8 cellular contexts compared by ENCODE assay signal in the genomic region with DNA sequence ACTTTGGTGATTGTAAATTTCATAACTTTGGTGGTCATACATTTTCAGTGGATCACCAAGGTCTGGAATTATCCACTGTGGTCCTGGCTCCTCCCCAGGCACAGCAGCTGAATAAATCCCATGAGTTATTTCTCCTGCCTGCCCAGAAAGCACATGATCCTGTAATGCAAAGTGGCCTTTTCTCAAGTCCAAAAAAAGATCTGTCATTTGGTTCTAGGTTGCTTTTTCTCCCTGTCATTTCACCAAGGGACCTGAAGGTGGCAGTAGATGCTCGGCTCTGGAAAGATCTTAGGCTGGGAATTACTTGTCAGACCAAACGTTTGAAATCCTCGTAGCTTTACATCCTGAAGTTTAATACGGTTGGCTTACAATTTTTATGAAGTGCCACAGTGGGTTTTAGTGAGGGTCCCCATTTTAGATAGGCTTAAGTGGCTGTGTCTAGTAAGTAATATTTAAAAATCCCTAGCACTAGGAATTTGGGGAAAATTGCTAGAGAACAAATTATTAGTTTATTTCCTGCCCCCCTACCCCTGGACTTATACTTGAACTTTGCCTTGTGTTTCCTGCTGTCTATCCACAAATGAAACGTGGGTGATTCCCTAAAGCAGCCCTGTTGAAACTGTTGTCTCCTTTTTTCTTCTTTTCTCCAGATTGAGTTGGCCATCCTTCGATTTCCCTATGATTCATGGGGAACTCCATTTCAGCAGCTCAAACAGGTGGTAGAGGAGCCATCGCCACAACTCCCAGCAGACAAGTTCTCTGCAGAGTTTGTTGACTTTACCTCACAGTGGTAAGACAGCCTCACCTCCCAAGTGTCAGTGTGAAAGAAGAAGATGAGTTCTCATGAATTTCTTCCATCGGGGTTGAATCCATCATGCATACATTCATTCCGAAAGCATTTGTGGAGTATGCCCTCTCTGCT.
DNase-seq lines count a peak whose midpoint lies in the region; ATAC-seq and TF ChIP-seq lines count a peak whose summit lies in the region.

No MANE protein-coding gene starts in this region.

- no peaks in the 10 kb centered on the region for H3K4me1 ChIP-seq in colonic mucosa
- H3K4me1 ChIP-seq in liver (ENCODE audit: control insufficient read depth in 4 of 4, insufficient read depth in 4 of 4, low read length in 3 of 4), result no peaks in the 10 kb centered on the region
- H3K4me1 ChIP-seq in uterus, result no peaks in the 10 kb centered on the region

- no peaks in the 10 kb centered on the region for H3K9me3 Mint-ChIP-seq in activated CD4-positive, alpha-beta T cell treated with anti-CD3 and anti-CD28 coated beads for 36 hours (ENCODE audit: low read depth)

- H3K27me3 ChIP-seq in colonic mucosa, result no peaks in the 10 kb centered on the region
- no peaks in the 10 kb centered on the region for H3K27me3 ChIP-seq in liver (ENCODE audit: control insufficient read depth in 4 of 4, insufficient read depth in 4 of 4, low read length in 3 of 4)
- H3K27me3 ChIP-seq in uterus, result no peaks in the 10 kb centered on the region

- peaks cover 24% of the 10 kb centered on the region for H3K36me3 Mint-ChIP-seq in activated CD4-positive, alpha-beta T cell treated with anti-CD3 and anti-CD28 coated beads for 36 hours (ENCODE audit: low read depth)

- H3K9me3 ChIP-seq in colonic mucosa (no peaks in the 10 kb centered on the region), liver (ENCODE audit: control insufficient read depth in 4 of 4, low read length in 3 of 4) (no peaks in the 10 kb centered on the region), uterus (no peaks in the 10 kb centered on the region)

- H3K27ac Mint-ChIP-seq in activated CD4-positive, alpha-beta T cell treated with anti-CD3 and anti-CD28 coated beads for 36 hours, result no peak overlapping the region

- H3K27ac ChIP-seq in colonic mucosa (no peak overlapping the region), liver (ENCODE audit: low read depth in 1 of 2, low read length in 2 of 2) (no peak overlapping the region), uterus (no peak overlapping the region)

- H3K4me1 Mint-ChIP-seq in activated CD4-positive, alpha-beta T cell treated with anti-CD3 and anti-CD28 coated beads for 36 hours, result no peaks in the 10 kb centered on the region

- TF ChIP-seq POLR2A in uterus (IDR thresholded peaks at IDR 0.05), result no peak

- H3K4me3 ChIP-seq in colonic mucosa (no peak overlapping the region), liver (ENCODE audit: low read depth in 1 of 3, low read length in 3 of 3) (no peak overlapping the region), uterus (no peak overlapping the region)

- peak; percentile 89 to 92 for TF ChIP-seq RAD21 in liver (IDR thresholded peaks at IDR 0.05)

- peaks cover 4% of the 10 kb centered on the region for H3K36me3 ChIP-seq in colonic mucosa
- peaks cover 0 to 22% (median 19%) of the 10 kb centered on the region in 4 donors for H3K36me3 ChIP-seq in liver (ENCODE audit: control insufficient read depth in 4 of 4, insufficient read depth in 3 of 4, low read depth in 1 of 4, low read length in 3 of 4)
- no peaks in the 10 kb centered on the region for H3K36me3 ChIP-seq in uterus

- POLR2A ChIA-PET in activated CD4-positive, alpha-beta T cell treated with anti-CD3 and anti-CD28 coated beads for 36 hours (lab: Charles Lee), result interaction anchor here (0.6 kb wide), 1 partner anchor 191 kb away, joined by 4 read pairs; no protein-coding TSS in a partner anchor

- H3K9ac ChIP-seq in colonic mucosa (ENCODE audit: low read depth in 2 of 2, low read length in 2 of 2) (no peak overlapping the region), liver (ENCODE audit: low read depth in 1 of 2, low read length in 2 of 2) (no peak overlapping the region)

- WGBS in liver, result 42% methylated on average over 9 of the region's 9 CpGs

- DNase-seq in activated CD4-positive, alpha-beta T cell treated with anti-CD3 and anti-CD28 coated beads for 36 hours, result peak; percentile 38
- no peak for DNase-seq in activated CD4-positive, alpha-beta T cell treated with anti-CD3 and anti-CD28 coated beads for 4 hours
- DNase-seq in NOMO-1 (lab: John Stamatoyannopoulos, UW; ENCODE audit: unreplicated experiment in 2 of 2), result peak; percentile 31 to 45
- DNase-seq in colonic mucosa, result peak; percentile 45
- DNase-seq in uterus, result peak; percentile 22
- no peak for DNase-seq in effector CD4-positive, alpha-beta T cell

- CTCF ChIA-PET in activated CD4-positive, alpha-beta T cell treated with anti-CD3 and anti-CD28 coated beads for 36 hours (lab: Charles Lee), result interaction anchor here (0.7 to 5.5 kb wide), 10 partner anchors 13 to 1027 kb away, joined by 3 to 30 read pairs (median 4); no protein-coding TSS in a partner anchor

- intact Hi-C loops in activated CD4-positive, alpha-beta T cell treated with anti-CD3 and anti-CD28 coated beads for 36 hours (cut with DNase I, micrococcal nuclease), result loop anchor here in 1 of 2 experiments (2.0 to 10.0 kb wide), 5 partner anchors 43 to 1096 kb away; no protein-coding TSS in a partner anchor
- intact Hi-C loops in colonic mucosa (cut with DNase I) (no loop called here), uterus (cut with DNase I; ENCODE audit: low total_unique reads) (no loop called here)

- no peaks in the 10 kb centered on the region for H3K27me3 Mint-ChIP-seq in activated CD4-positive, alpha-beta T cell treated with anti-CD3 and anti-CD28 coated beads for 36 hours

- TF ChIP-seq CTCF in colonic mucosa (IDR thresholded peaks at IDR 0.05), result peak; percentile 87
- TF ChIP-seq CTCF in liver (IDR thresholded peaks at IDR 0.05; ENCODE audit: low read depth, low read length, missing input control), result peak; percentile 80
- TF ChIP-seq CTCF in uterus (IDR thresholded peaks at IDR 0.05), result peak; percentile 69 to 76 (median 73)

- H3K4me3 Mint-ChIP-seq in activated CD4-positive, alpha-beta T cell treated with anti-CD3 and anti-CD28 coated beads for 36 hours, result no peak overlapping the region

- ATAC-seq in activated CD4-positive, alpha-beta T cell treated with anti-CD3 and anti-CD28 coated beads for 36 hours, result peak; percentile 55
- peak; percentile 44 for ATAC-seq in HG03432 (IDR thresholded peaks at IDR 0.05; ENCODE audit: unreplicated experiment)

TF ChIP-seq in liver, 16 proteins besides CTCF, POLR2A, EP300 and RAD21:
- no peak for TF ChIP-seq GABPA (IDR thresholded peaks at IDR 0.05 in 1 of 2, conservative IDR thresholded peaks at IDR 0.05 in 1 of 2)
- TF ChIP-seq HNF4G (IDR thresholded peaks at IDR 0.05), result no peak
- TF ChIP-seq HNF4A (conservative IDR thresholded peaks at IDR 0.05), result no peak
- no peak for TF ChIP-seq FOXA1 (IDR thresholded peaks at IDR 0.05)
- TF ChIP-seq, protein P1, sequence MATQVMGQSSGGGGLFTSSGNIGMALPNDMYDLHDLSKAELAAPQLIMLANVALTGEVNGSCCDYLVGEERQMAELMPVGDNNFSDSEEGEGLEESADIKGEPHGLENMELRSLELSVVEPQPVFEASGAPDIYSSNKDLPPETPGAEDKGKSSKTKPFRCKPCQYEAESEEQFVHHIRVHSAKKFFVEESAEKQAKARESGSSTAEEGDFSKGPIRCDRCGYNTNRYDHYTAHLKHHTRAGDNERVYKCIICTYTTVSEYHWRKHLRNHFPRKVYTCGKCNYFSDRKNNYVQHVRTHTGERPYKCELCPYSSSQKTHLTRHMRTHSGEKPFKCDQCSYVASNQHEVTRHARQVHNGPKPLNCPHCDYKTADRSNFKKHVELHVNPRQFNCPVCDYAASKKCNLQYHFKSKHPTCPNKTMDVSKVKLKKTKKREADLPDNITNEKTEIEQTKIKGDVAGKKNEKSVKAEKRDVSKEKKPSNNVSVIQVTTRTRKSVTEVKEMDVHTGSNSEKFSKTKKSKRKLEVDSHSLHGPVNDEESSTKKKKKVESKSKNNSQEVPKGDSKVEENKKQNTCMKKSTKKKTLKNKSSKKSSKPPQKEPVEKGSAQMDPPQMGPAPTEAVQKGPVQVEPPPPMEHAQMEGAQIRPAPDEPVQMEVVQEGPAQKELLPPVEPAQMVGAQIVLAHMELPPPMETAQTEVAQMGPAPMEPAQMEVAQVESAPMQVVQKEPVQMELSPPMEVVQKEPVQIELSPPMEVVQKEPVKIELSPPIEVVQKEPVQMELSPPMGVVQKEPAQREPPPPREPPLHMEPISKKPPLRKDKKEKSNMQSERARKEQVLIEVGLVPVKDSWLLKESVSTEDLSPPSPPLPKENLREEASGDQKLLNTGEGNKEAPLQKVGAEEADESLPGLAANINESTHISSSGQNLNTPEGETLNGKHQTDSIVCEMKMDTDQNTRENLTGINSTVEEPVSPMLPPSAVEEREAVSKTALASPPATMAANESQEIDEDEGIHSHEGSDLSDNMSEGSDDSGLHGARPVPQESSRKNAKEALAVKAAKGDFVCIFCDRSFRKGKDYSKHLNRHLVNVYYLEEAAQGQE (IDR thresholded peaks at IDR 0.05), result no peak
- TF ChIP-seq SP1 (IDR thresholded peaks at IDR 0.05), result no peak
- no peak for TF ChIP-seq NR2F2 (IDR thresholded peaks at IDR 0.05)
- no peak for TF ChIP-seq TAF1 (conservative IDR thresholded peaks at IDR 0.05)

Comparison
In these comparisons a context has a peak if more than half of its experiments do, and no peak if none do; other contexts are left out.
1. DNase-seq: peak in activated CD4-positive, alpha-beta T cell treated with anti-CD3 and anti-CD28 coated beads for 36 hours (single experiment), NOMO-1 (2 of 2), colonic mucosa (single experiment) and uterus (2 of 2); none in activated CD4-positive, alpha-beta T cell treated with anti-CD3 and anti-CD28 coated beads for 4 hours (0 of 2) and effector CD4-positive, alpha-beta T cell (single experiment).
2. Peak in every context shown above with its lines, with median percentiles within 50 percentile points of each other: CTCF ChIP-seq.